Comparison of ENCODE assay signal across 1 cellular context in genomic region chr22:39290724-39291161, GRCh38.
TF ChIP-seq lines count a peak whose summit lies in the region.

No MANE protein-coding gene starts in this region.

TF ChIP-seq in HepG2, 621 proteins besides CTCF, POLR2A, EP300 and RAD21 (continues in another document):
- TF ChIP-seq SP4 (CRISPR knock-in tag; IDR thresholded peaks at IDR 0.05) (0 out of 2 replicates have a peak, but pooled peaks have one; percentile 14), U2AF1 (optimal IDR thresholded peaks at IDR 0.05; ENCODE audit: low read depth, low read length) (no peak), RARA (CRISPR knock-in tag; IDR thresholded peaks at IDR 0.05) (peak; percentile 97), MEF2D (CRISPR knock-in tag; IDR thresholded peaks at IDR 0.05) (peak; percentile 69; the same call in 1 of the 2 replicates), RELA (CRISPR knock-in tag; IDR thresholded peaks at IDR 0.05) (peak; percentile 88; the same call in 1 of the 2 replicates), ZNF530 (CRISPR knock-in tag; IDR thresholded peaks at IDR 0.05; ENCODE audit: low read depth) (no peak), POGZ (CRISPR knock-in tag; IDR thresholded peaks at IDR 0.05) (0 out of 2 replicates have a peak, but pooled peaks have one; percentile 35), PHF8 (CRISPR knock-in tag; IDR thresholded peaks at IDR 0.05) (0 out of 2 replicates have a peak, but pooled peaks have one; percentile 29), SP5 (CRISPR knock-in tag; IDR thresholded peaks at IDR 0.05; ENCODE audit: borderline replicate concordance, low read depth) (0 out of 2 replicates have a peak, but pooled peaks have one; percentile 13), KAT8 (CRISPR knock-in tag; IDR thresholded peaks at IDR 0.05) (0 out of 2 replicates have a peak, but pooled peaks have one; percentile 53), ZNF776 (CRISPR knock-in tag; IDR thresholded peaks at IDR 0.05) (0 out of 2 replicates have a peak, but pooled peaks have one; percentile 42), ZSCAN31 (CRISPR knock-in tag; IDR thresholded peaks at IDR 0.05; ENCODE audit: low read depth) (no peak), RBAK (CRISPR knock-in tag; IDR thresholded peaks at IDR 0.05) (no peak), IRF2 (CRISPR knock-in tag; IDR thresholded peaks at IDR 0.05) (peak; percentile 47; the same call in 1 of the 2 replicates), RBM39 (IDR thresholded peaks at IDR 0.05; ENCODE audit: low read depth, low read length, poor library complexity, severe bottlenecking) (peak; percentile 23), TBX2 (CRISPR knock-in tag; IDR thresholded peaks at IDR 0.05; ENCODE audit: borderline replicate concordance) (peak; percentile 24; the same call in 1 of the 2 replicates), TGIF2 (CRISPR knock-in tag; IDR thresholded peaks at IDR 0.05) (no peak), SOX6 (IDR thresholded peaks at IDR 0.05) (no peak), SOX6 (CRISPR knock-in tag; IDR thresholded peaks at IDR 0.05) (peak; percentile 41), ZNF430 (CRISPR knock-in tag; IDR thresholded peaks at IDR 0.05) (no peak), FOXC1 (CRISPR knock-in tag; IDR thresholded peaks at IDR 0.05; ENCODE audit: borderline replicate concordance) (no peak), ZNF619 (CRISPR knock-in tag; IDR thresholded peaks at IDR 0.05) (no peak), ZMYM2 (CRISPR knock-in tag; IDR thresholded peaks at IDR 0.05) (no peak), GABPA (IDR thresholded peaks at IDR 0.05; ENCODE audit: low read depth, low read length) (no peak), GABPA (CRISPR knock-in tag; IDR thresholded peaks at IDR 0.05; ENCODE audit: low read depth) (no peak), LCORL (IDR thresholded peaks at IDR 0.05) (no peak), LCORL (CRISPR knock-in tag; IDR thresholded peaks at IDR 0.05) (peak; percentile 91), ESRRA (CRISPR knock-in tag; IDR thresholded peaks at IDR 0.05; ENCODE audit: low read depth) (0 out of 2 replicates have a peak, but pooled peaks have one; percentile 35), RFX5 (IDR thresholded peaks at IDR 0.05; ENCODE audit: low read depth, low read length) (no peak), ZNF563 (CRISPR knock-in tag; IDR thresholded peaks at IDR 0.05) (0 out of 2 replicates have a peak, but pooled peaks have one; percentile 56), ATF3 (CRISPR knock-in tag; IDR thresholded peaks at IDR 0.05) (peak; percentile 31; the same call in 1 of the 2 replicates), ZBTB20 (CRISPR knock-in tag; IDR thresholded peaks at IDR 0.05; ENCODE audit: borderline replicate concordance, low read depth) (peak; percentile 77; the same call in 1 of the 2 replicates), BCL6 (CRISPR knock-in tag; IDR thresholded peaks at IDR 0.05) (peak; percentile 61), THAP11 (CRISPR knock-in tag; IDR thresholded peaks at IDR 0.05) (no peak), THRA (CRISPR knock-in tag; IDR thresholded peaks at IDR 0.05; ENCODE audit: borderline replicate concordance) (peak; percentile 75; the same call in 1 of the 2 replicates), ZFY (CRISPR knock-in tag; IDR thresholded peaks at IDR 0.05) (peak; percentile 62), YEATS2 (CRISPR knock-in tag; IDR thresholded peaks at IDR 0.05; ENCODE audit: borderline replicate concordance) (peak; percentile 29; the same call in 1 of the 2 replicates), HIVEP1 (CRISPR knock-in tag; IDR thresholded peaks at IDR 0.05) (peak; percentile 95), ZBTB21 (CRISPR knock-in tag; IDR thresholded peaks at IDR 0.05) (0 out of 2 replicates have a peak, but pooled peaks have one; percentile 16), SALL1 (CRISPR knock-in tag; IDR thresholded peaks at IDR 0.05) (peak; percentile 71), GZF1 (CRISPR knock-in tag; IDR thresholded peaks at IDR 0.05) (0 out of 2 replicates have a peak, but pooled peaks have one; percentile 38), ZNF598 (CRISPR knock-in tag; IDR thresholded peaks at IDR 0.05; ENCODE audit: borderline replicate concordance) (no peak), ETV5 (CRISPR knock-in tag; IDR thresholded peaks at IDR 0.05; ENCODE audit: borderline replicate concordance) (peak; percentile 43; the same call in 1 of the 2 replicates), ZIK1 (CRISPR knock-in tag; IDR thresholded peaks at IDR 0.05; ENCODE audit: borderline replicate concordance, low read depth) (no peak), ZSCAN25 (CRISPR knock-in tag; IDR thresholded peaks at IDR 0.05) (peak; percentile 63; the same call in 1 of the 2 replicates), KMT2A (CRISPR knock-in tag; IDR thresholded peaks at IDR 0.05) (0 out of 2 replicates have a peak, but pooled peaks have one; percentile 39), SMAD1 (CRISPR knock-in tag; IDR thresholded peaks at IDR 0.05; ENCODE audit: borderline replicate concordance, low read depth) (0 out of 2 replicates have a peak, but pooled peaks have one; percentile 36), GATAD2A (CRISPR knock-in tag; IDR thresholded peaks at IDR 0.05) (0 out of 2 replicates have a peak, but pooled peaks have one; percentile 25), KLF13 (CRISPR knock-in tag; IDR thresholded peaks at IDR 0.05) (no peak), ELF3 (CRISPR knock-in tag; IDR thresholded peaks at IDR 0.05) (no peak), PITX1 (CRISPR knock-in tag; IDR thresholded peaks at IDR 0.05) (peak; percentile 40; the same call in 1 of the 2 replicates)
- TF ChIP-seq, protein P1, sequence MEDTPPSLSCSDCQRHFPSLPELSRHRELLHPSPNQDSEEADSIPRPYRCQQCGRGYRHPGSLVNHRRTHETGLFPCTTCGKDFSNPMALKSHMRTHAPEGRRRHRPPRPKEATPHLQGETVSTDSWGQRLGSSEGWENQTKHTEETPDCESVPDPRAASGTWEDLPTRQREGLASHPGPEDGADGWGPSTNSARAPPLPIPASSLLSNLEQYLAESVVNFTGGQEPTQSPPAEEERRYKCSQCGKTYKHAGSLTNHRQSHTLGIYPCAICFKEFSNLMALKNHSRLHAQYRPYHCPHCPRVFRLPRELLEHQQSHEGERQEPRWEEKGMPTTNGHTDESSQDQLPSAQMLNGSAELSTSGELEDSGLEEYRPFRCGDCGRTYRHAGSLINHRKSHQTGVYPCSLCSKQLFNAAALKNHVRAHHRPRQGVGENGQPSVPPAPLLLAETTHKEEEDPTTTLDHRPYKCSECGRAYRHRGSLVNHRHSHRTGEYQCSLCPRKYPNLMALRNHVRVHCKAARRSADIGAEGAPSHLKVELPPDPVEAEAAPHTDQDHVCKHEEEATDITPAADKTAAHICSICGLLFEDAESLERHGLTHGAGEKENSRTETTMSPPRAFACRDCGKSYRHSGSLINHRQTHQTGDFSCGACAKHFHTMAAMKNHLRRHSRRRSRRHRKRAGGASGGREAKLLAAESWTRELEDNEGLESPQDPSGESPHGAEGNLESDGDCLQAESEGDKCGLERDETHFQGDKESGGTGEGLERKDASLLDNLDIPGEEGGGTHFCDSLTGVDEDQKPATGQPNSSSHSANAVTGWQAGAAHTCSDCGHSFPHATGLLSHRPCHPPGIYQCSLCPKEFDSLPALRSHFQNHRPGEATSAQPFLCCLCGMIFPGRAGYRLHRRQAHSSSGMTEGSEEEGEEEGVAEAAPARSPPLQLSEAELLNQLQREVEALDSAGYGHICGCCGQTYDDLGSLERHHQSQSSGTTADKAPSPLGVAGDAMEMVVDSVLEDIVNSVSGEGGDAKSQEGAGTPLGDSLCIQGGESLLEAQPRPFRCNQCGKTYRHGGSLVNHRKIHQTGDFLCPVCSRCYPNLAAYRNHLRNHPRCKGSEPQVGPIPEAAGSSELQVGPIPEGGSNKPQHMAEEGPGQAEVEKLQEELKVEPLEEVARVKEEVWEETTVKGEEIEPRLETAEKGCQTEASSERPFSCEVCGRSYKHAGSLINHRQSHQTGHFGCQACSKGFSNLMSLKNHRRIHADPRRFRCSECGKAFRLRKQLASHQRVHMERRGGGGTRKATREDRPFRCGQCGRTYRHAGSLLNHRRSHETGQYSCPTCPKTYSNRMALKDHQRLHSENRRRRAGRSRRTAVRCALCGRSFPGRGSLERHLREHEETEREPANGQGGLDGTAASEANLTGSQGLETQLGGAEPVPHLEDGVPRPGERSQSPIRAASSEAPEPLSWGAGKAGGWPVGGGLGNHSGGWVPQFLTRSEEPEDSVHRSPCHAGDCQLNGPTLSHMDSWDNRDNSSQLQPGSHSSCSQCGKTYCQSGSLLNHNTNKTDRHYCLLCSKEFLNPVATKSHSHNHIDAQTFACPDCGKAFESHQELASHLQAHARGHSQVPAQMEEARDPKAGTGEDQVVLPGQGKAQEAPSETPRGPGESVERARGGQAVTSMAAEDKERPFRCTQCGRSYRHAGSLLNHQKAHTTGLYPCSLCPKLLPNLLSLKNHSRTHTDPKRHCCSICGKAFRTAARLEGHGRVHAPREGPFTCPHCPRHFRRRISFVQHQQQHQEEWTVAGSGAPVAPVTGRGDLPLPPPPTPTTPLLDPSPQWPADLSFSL (CRISPR knock-in tag; IDR thresholded peaks at IDR 0.05), result no peak
- TF ChIP-seq, protein P2, sequence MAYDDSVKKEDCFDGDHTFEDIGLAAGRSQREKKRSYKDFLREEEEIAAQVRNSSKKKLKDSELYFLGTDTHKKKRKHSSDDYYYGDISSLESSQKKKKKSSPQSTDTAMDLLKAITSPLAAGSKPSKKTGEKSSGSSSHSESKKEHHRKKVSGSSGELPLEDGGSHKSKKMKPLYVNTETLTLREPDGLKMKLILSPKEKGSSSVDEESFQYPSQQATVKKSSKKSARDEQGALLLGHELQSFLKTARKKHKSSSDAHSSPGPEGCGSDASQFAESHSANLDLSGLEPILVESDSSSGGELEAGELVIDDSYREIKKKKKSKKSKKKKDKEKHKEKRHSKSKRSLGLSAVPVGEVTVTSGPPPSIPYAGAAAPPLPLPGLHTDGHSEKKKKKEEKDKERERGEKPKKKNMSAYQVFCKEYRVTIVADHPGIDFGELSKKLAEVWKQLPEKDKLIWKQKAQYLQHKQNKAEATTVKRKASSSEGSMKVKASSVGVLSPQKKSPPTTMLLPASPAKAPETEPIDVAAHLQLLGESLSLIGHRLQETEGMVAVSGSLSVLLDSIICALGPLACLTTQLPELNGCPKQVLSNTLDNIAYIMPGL (CRISPR knock-in tag; IDR thresholded peaks at IDR 0.05; ENCODE audit: borderline replicate concordance in 1 of 2, low read depth in 1 of 2), result 0 out of 4 replicates have a peak, but pooled peaks of 1 of the 2 experiments have one; percentile 22
- TF ChIP-seq, protein P3, sequence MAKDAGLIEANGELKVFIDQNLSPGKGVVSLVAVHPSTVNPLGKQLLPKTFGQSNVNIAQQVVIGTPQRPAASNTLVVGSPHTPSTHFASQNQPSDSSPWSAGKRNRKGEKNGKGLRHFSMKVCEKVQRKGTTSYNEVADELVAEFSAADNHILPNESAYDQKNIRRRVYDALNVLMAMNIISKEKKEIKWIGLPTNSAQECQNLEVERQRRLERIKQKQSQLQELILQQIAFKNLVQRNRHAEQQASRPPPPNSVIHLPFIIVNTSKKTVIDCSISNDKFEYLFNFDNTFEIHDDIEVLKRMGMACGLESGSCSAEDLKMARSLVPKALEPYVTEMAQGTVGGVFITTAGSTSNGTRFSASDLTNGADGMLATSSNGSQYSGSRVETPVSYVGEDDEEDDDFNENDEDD (CRISPR knock-in tag; IDR thresholded peaks at IDR 0.05; ENCODE audit: borderline replicate concordance), result peak; percentile 28; the same call in 1 of the 2 replicates
- TF ChIP-seq, protein P4, sequence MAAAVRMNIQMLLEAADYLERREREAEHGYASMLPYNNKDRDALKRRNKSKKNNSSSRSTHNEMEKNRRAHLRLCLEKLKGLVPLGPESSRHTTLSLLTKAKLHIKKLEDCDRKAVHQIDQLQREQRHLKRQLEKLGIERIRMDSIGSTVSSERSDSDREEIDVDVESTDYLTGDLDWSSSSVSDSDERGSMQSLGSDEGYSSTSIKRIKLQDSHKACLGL (CRISPR knock-in tag; IDR thresholded peaks at IDR 0.05), result peak; percentile 60; the same call in 1 of the 2 replicates
- TF ChIP-seq, protein P5, sequence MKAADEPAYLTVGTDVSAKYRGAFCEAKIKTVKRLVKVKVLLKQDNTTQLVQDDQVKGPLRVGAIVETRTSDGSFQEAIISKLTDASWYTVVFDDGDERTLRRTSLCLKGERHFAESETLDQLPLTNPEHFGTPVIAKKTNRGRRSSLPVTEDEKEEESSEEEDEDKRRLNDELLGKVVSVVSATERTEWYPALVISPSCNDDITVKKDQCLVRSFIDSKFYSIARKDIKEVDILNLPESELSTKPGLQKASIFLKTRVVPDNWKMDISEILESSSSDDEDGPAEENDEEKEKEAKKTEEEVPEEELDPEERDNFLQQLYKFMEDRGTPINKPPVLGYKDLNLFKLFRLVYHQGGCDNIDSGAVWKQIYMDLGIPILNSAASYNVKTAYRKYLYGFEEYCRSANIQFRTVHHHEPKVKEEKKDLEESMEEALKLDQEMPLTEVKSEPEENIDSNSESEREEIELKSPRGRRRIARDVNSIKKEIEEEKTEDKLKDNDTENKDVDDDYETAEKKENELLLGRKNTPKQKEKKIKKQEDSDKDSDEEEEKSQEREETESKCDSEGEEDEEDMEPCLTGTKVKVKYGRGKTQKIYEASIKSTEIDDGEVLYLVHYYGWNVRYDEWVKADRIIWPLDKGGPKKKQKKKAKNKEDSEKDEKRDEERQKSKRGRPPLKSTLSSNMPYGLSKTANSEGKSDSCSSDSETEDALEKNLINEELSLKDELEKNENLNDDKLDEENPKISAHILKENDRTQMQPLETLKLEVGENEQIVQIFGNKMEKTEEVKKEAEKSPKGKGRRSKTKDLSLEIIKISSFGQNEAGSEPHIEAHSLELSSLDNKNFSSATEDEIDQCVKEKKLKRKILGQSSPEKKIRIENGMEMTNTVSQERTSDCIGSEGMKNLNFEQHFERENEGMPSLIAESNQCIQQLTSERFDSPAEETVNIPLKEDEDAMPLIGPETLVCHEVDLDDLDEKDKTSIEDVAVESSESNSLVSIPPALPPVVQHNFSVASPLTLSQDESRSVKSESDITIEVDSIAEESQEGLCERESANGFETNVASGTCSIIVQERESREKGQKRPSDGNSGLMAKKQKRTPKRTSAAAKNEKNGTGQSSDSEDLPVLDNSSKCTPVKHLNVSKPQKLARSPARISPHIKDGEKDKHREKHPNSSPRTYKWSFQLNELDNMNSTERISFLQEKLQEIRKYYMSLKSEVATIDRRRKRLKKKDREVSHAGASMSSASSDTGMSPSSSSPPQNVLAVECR (CRISPR knock-in tag; IDR thresholded peaks at IDR 0.05; ENCODE audit: borderline replicate concordance), result no peak; the same call in 1 of the 2 replicates
